Comparison of ENCODE assay signal across 25 cellular contexts in the genomic region with DNA sequence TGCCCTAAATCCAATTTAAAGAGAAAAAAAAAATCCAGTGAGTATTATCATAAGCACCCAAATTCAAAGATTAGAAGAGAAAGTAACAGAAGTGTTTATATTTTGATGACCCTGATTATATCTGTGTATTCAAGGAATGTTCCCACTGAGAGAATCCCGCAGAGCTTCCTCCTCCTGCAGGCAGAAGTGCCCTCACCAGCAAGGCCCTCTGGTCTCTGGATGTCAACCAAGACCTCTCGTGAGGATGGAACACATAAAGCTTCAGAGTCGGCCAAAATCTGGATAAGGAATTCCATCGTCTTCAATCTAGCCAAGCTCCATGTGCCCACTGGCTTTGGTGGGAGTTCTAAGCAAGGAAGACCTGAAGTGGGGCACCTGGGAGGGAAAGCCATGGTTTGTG.
"Had no signal": no experiment of that assay in that cellular context is flagged by ENCODE, and none has a peak within 500 bp of the region (broad histone marks: within the 10 kb centered on the region; RNA-seq: fewer than 3 reads in every experiment).

No MANE protein-coding gene starts in this region.

- ATAC-seq: activated CD8-positive, alpha-beta memory T cell treated with anti-CD3 and anti-CD28 coated beads, Interleukin-2, amount 10 ng/mL, durations not matched to agents 7 days and 5 days; left lobe of liver; psoas muscle; right lobe of liver had no signal

- H3K4me3 Mint-ChIP-seq: activated B cell treated with CpG ODN at 0.5 μM for 24 hours; activated CD4-positive, alpha-beta memory T cell treated with anti-CD3 and anti-CD28 coated beads for 36 hours; activated CD8-positive, alpha-beta memory T cell treated with anti-CD3 and anti-CD28 coated beads, Interleukin-2, amount 10 ng/mL, durations not matched to agents 7 days and 5 days; activated naive CD8-positive, alpha-beta T cell; mesothelial cell of epicardium; nephron progenitor cell had no signal

- H3K27me3 Mint-ChIP-seq: activated naive CD8-positive, alpha-beta T cell had no signal

- H3K36me3 Mint-ChIP-seq: activated CD4-positive, alpha-beta memory T cell treated with anti-CD3 and anti-CD28 coated beads for 36 hours had no signal

- H3K9me3 ChIP-seq: esophagus muscularis mucosa, ovary, psoas muscle, right lobe of liver, thoracic aorta, uterus had no signal

- H3K27me3 ChIP-seq: brain microvascular endothelial cell, esophagus muscularis mucosa, ovary, right lobe of liver, uterus had no signal

- FAIRE-seq: endothelial cell of umbilical vein, kidney, small intestine had no signal

- H3K27ac ChIP-seq: brain microvascular endothelial cell, esophagus muscularis mucosa, ovary, psoas muscle, right lobe of liver, thoracic aorta, uterus had no signal

- H3K27ac Mint-ChIP-seq: activated B cell treated with CpG ODN at 0.5 μM for 24 hours; activated CD4-positive, alpha-beta memory T cell treated with anti-CD3 and anti-CD28 coated beads for 36 hours; activated CD8-positive, alpha-beta memory T cell treated with anti-CD3 and anti-CD28 coated beads, Interleukin-2, amount 10 ng/mL, durations not matched to agents 7 days and 5 days; mesothelial cell of epicardium; nephron progenitor cell had no signal

- H3K36me3 ChIP-seq: brain microvascular endothelial cell, ovary, right lobe of liver, thoracic aorta, uterus had no signal

- H3K4me1 ChIP-seq: right lobe of liver had no signal

- DNase-seq: activated B cell treated with CpG ODN at 0.5 μM for 24 hours; activated CD4-positive, alpha-beta memory T cell treated with anti-CD3 and anti-CD28 coated beads for 36 hours; activated CD4-positive, alpha-beta T cell treated with anti-CD3 and anti-CD28 coated beads for 4 hours; activated CD8-positive, alpha-beta memory T cell treated with anti-CD3 and anti-CD28 coated beads, Interleukin-2, amount 10 ng/mL, durations not matched to agents 7 days and 5 days; amniotic stem cell; brain microvascular endothelial cell; effector CD8-positive, alpha-beta T cell; hypothalamus; kidney; nephron progenitor cell; ovary; psoas muscle; right lobe of liver; small intestine; stimulated activated CD4-positive, alpha-beta T cell treated with anti-CD3 and anti-CD28 coated beads, Interleukin-4, amount 100 ng/mL, for 1 hour; T-helper 1 cell; T-helper 9 cell; uterus had no signal

- H3K9me3 Mint-ChIP-seq: activated B cell treated with CpG ODN at 0.5 μM for 24 hours; activated CD4-positive, alpha-beta memory T cell treated with anti-CD3 and anti-CD28 coated beads for 36 hours; mesothelial cell of epicardium; nephron progenitor cell had no signal

- H3K4me3 ChIP-seq: esophagus muscularis mucosa, lung, ovary, psoas muscle, right lobe of liver, uterus had no signal
